In genomic region chr4:82431026-82431745, GRCh38 we compare ENCODE assay signal across 8 cellular contexts. TPM values are rescaled to one million over a fixed set of nuclear protein-coding genes. Genes with fewer than 3 reads are reported as not detected.
DNase-seq lines count a peak whose midpoint lies in the region; ATAC-seq, FAIRE-seq and TF ChIP-seq lines count a peak whose summit lies in the region.

No MANE protein-coding gene starts in this region.

- TF ChIP-seq CTCF in CD14-positive monocyte (IDR thresholded peaks at IDR 0.05), result no peak
- TF ChIP-seq CTCF in RWPE2 (IDR thresholded peaks at IDR 0.05; ENCODE audit: poor library complexity, severe bottlenecking), result no peak
- no peak for TF ChIP-seq CTCF in K562 (IDR thresholded peaks at IDR 0.05 in 2 of 3, conservative IDR thresholded peaks at IDR 0.05 in 1 of 3; ENCODE audit: insufficient read depth in 2 of 3, low read depth in 1 of 3, low read length in 3 of 3)
- TF ChIP-seq CTCF in kidney (IDR thresholded peaks at IDR 0.05; ENCODE audit: borderline replicate concordance, extremely low read depth, insufficient read depth), result no peak

- H3K4me3 Mint-ChIP-seq in CD14-positive monocyte, result peak overlapping the region; percentile 96 to 99

- ATAC-seq in GM21576 (IDR thresholded peaks at IDR 0.05; ENCODE audit: unreplicated experiment) (peak; percentile 11), RWPE2 (ENCODE audit: low read depth) (peak; percentile 12), K562 (peak; percentile 6)

- peak overlapping the region; percentile 90 for H3K27ac ChIP-seq in RWPE2 (ENCODE audit: poor library complexity, severe bottlenecking)
- peak overlapping the region; percentile 99 for H3K27ac ChIP-seq in K562 (ENCODE audit: extremely low read depth, low read depth, low read length)
- peak overlapping the region; percentile 85 to 97 for H3K27ac ChIP-seq in kidney (ENCODE audit: low read depth in 2 of 2, low read length in 2 of 2)

- peaks cover 32% of the 10 kb centered on the region for H3K4me1 ChIP-seq in RWPE2 (ENCODE audit: insufficient read depth, poor library complexity, severe bottlenecking)
- peaks cover 22 to 26% of the 10 kb centered on the region in 2 experiments; a peak in 4 of 5 replicates for H3K4me1 ChIP-seq in K562 (replicated peaks in 1 of 2; ENCODE audit: control insufficient read depth in 2 of 2, insufficient read depth in 2 of 2, low read length in 2 of 2)
- peaks cover 12 to 19% of the 10 kb centered on the region in 2 donors for H3K4me1 ChIP-seq in kidney (ENCODE audit: control insufficient read depth in 1 of 2, insufficient read depth in 1 of 2, low read depth in 1 of 2, low read length in 2 of 2)

- intact Hi-C loops in CD14-positive monocyte (cut with micrococcal nuclease) (loop anchor here (10.0 kb wide), 2 partner anchors 146 to 474 kb away; partner anchors contain the start of gene THAP9 (in 1 of the 2)), K562 (cut with micrococcal nuclease) (no loop called here), kidney (cut with DNase I) (no loop called here)

- peaks cover 0 to 2% (median 0%) of the 10 kb centered on the region in 7 donors for H3K9me3 Mint-ChIP-seq in CD14-positive monocyte

- TF ChIP-seq RAD21 in K562 (CRISPR knock-in tag; conservative IDR thresholded peaks at IDR 0.05 in 1 of 2, IDR thresholded peaks at IDR 0.05 in 1 of 2), result no peak

- peaks cover 44% of the 10 kb centered on the region for H3K4me1 Mint-ChIP-seq in CD14-positive monocyte

- FAIRE-seq in K562 (lab: Jason Lieb, UNC), result no peak
- no peak for FAIRE-seq in kidney (lab: Jason Lieb, UNC)

- H3K36me3 ChIP-seq in RWPE2 (ENCODE audit: low read depth), result peaks cover 40% of the 10 kb centered on the region
- H3K36me3 ChIP-seq in K562 (ENCODE audit: control insufficient read depth, insufficient read depth, low read length), result peaks cover 50% of the 10 kb centered on the region
- H3K36me3 ChIP-seq in kidney (ENCODE audit: control insufficient read depth in 1 of 2, insufficient read depth in 2 of 2, low read length in 2 of 2), result peaks cover 6 to 9% of the 10 kb centered on the region in 2 donors

- no peak for TF ChIP-seq POLR2A in K562 (conservative IDR thresholded peaks at IDR 0.05)

- peaks cover 26% of the 10 kb centered on the region for H4K20me1 ChIP-seq in K562 (replicated peaks; ENCODE audit: control insufficient read depth, insufficient read depth, low read length)

- peaks cover 21 to 37% of the 10 kb centered on the region in 2 donors for H3K36me3 Mint-ChIP-seq in CD14-positive monocyte

- in situ Hi-C loops in K562 (cut with MboI), result no loop called here
- in situ Hi-C loops in G401 (cut with HindIII; ENCODE audit: low sequenced_read_pairs), result no loop called here

- H3K9me3 ChIP-seq in RWPE2 (ENCODE audit: severe bottlenecking) (no peaks in the 10 kb centered on the region), K562 (replicated peaks; ENCODE audit: control insufficient read depth, insufficient read depth, low read depth, low read length) (0 out of 2 replicates have a peak, but pooled peaks cover 1% of the 10 kb centered on the region), kidney (ENCODE audit: control insufficient read depth in 1 of 2, low read length in 2 of 2) (no peaks in the 10 kb centered on the region)

- peak overlapping the region; percentile 87 for H2AFZ ChIP-seq in K562 (ENCODE audit: low read depth, low read length)

- H3K79me2 ChIP-seq in K562 (ENCODE audit: control insufficient read depth, insufficient read depth, low read length), result peaks cover 95% of the 10 kb centered on the region

- BruUV-seq in K562 (replicated peaks; lab: Mats Ljungman, UMichigan), result TSS peak; percentile 58

- WGBS in K562 (ENCODE audit: insufficient coverage, low coverage, missing lambda C conversion rate), result under 1% methylated on average over 27 of the region's 31 CpGs

- no peaks in the 10 kb centered on the region for H3K27me3 Mint-ChIP-seq in CD14-positive monocyte (ENCODE audit: low read depth in 3 of 3)

- peak overlapping the region; percentile 75 for H3K4me3 ChIP-seq in RWPE2 (ENCODE audit: severe bottlenecking)
- H3K4me3 ChIP-seq in K562, result peak overlapping the region; percentile 80
- peak overlapping the region; percentile 95 to 99 for H3K4me3 ChIP-seq in kidney (ENCODE audit: low read length in 2 of 2)

- peak overlapping the region; percentile 100 for H3K9ac ChIP-seq in K562 (ENCODE audit: insufficient read depth in 1 of 2, low read depth in 2 of 2, low read length in 2 of 2)
- H3K9ac ChIP-seq in kidney (ENCODE audit: low read length in 2 of 2), result peak overlapping the region; percentile 76 to 79

- H3K27me3 ChIP-seq in RWPE2 (ENCODE audit: insufficient read depth, poor library complexity, severe bottlenecking) (no peaks in the 10 kb centered on the region), K562 (ENCODE audit: control insufficient read depth in 2 of 2, insufficient read depth in 2 of 2, low read length in 2 of 2) (no peaks in the 10 kb centered on the region)

- H3K4me2 ChIP-seq in K562 (ENCODE audit: insufficient read depth, low read length), result peak overlapping the region; percentile 92

- POLR2A ChIA-PET in K562 (lab: Yijun Ruan, JAX), result interaction anchor here (0.9 to 1.8 kb wide), 2 partner anchors 9 to 16 kb away, joined by 3 to 8 read pairs; no protein-coding TSS in a partner anchor

- no peak for TF ChIP-seq EP300 in K562 (IDR thresholded peaks at IDR 0.05; ENCODE audit: low read length)

- DNase-seq in CD14-positive monocyte (ENCODE audit: low spot score) (no peak), RWPE2 (ENCODE audit: low spot score) (peak; percentile 61), K562 (ENCODE audit: extremely low read depth in 1 of 4, low spot score in 3 of 4) (peak in 3 of 4 experiments; percentile 21 to 25 (median 23)), kidney (peak; percentile 82), inferior parietal cortex (ENCODE audit: extremely low spot score) (no peak), G401 (ENCODE audit: low spot score) (no peak)
- peak; percentile 34 for DNase-seq in stimulated activated CD4-positive, alpha-beta T cell treated with anti-CD3 and anti-CD28 coated beads, Interleukin-4, amount 100 ng/mL, for 24 hours

- peak overlapping the region; percentile 93 to 97 (median 96) for H3K27ac Mint-ChIP-seq in CD14-positive monocyte

- no peaks in the 10 kb centered on the region for H3K9me1 ChIP-seq in K562 (ENCODE audit: control insufficient read depth, insufficient read depth, low read length)

- CTCF ChIA-PET in K562 (lab: Yijun Ruan, JAX; ENCODE audit: low intra/inter-chr PET ratio), result no interaction called here

RNA-seq across cellular contexts. Expression of gene ENOPH1, which starts 0.8 kb away (rescaled TPM):
- polyA plus RNA-seq in CD14-positive monocyte (10 to 100 TPM; 22.0 to 23.4 TPM), K562 (2011; rRNA removed) (21.0 and 29.8 TPM in 2 replicates), K562 (2014; fragmentation: Illumina TruSeq; extraction: Trizol) (59.8 and 66.5 TPM in 2 replicates), K562 (2014; fragmentation: Nextera tagmentation; extraction: Ambion mirVana) (10 to 100 TPM; 33.6 to 38.2 TPM), K562 (2014; rRNA removed) (48.9 and 58.7 TPM in 2 replicates), kidney (ENCODE audit: insufficient read depth, low read depth, low replicate concordance) (36.0 TPM)
- total RNA-seq in K562 (2011; cell fraction: chromatin; rRNA removed; ENCODE audit: low replicate concordance), result 7.4 and 14.2 TPM in 2 replicates
- 5.5 and 6.1 TPM in 2 replicates for total RNA-seq in K562 (2011; cell fraction: nucleolus; rRNA removed)
- 7.6 and 14.4 TPM in 2 replicates for total RNA-seq in K562 (2011; cell fraction: nucleoplasm; rRNA removed)
- total RNA-seq in K562 (2014; rRNA removed) (44.2 and 52.5 TPM in 2 replicates), K562 (2014; rRNA removed; fragmentation: Illumina TruSeq; extraction: Trizol) (70.4 and 71.4 TPM in 2 replicates), K562 (2015; rRNA removed; fragmentation: Illumina TruSeq; extraction: Trizol) (53.7 and 57.1 TPM in 2 replicates), K562 (2021) (51.0 and 51.4 TPM in 2 replicates), kidney (30.3 TPM)
- polyA plus RNA-seq in K562 (2011; cell fraction: cytosol; rRNA removed), result 13.2 and 15.4 TPM in 2 replicates
- 6.5 and 7.1 TPM in 2 replicates for polyA plus RNA-seq in K562 (2011; cell fraction: nucleus; rRNA removed)
- 38.2 and 48.5 TPM in 2 replicates for polyA plus RNA-seq in K562 (2012)
- 24.2 and 24.4 TPM in 2 replicates for polyA minus RNA-seq in K562 (2011; rRNA and poly(A)+ RNA removed)
- 9.9 and 10.2 TPM in 2 replicates for polyA minus RNA-seq in K562 (2011; cell fraction: cytosol; rRNA and poly(A)+ RNA removed)
- 5.3 and 5.9 TPM in 2 replicates for polyA minus RNA-seq in K562 (2011; cell fraction: nucleus; rRNA and poly(A)+ RNA removed)
- total RNA-seq in G401 (2014; rRNA removed; shearing (Covaris generic)), result 78.0 and 98.4 TPM in 2 replicates

RNA-seq across cellular contexts. Expression of gene HNRNPDL, which starts 0.9 kb away (rescaled TPM):
- 100 to 1,000 TPM in 1 of 2 donors, 10 to 100 TPM in 1; 89.8 to 112 TPM for polyA plus RNA-seq in CD14-positive monocyte
- total RNA-seq in K562 (2011; cell fraction: chromatin; rRNA removed; ENCODE audit: low replicate concordance), result 92.3 and 355 TPM in 2 replicates
- 64.7 and 75.9 TPM in 2 replicates for total RNA-seq in K562 (2011; cell fraction: nucleolus; rRNA removed)
- total RNA-seq in K562 (2011; cell fraction: nucleoplasm; rRNA removed), result 136 and 154 TPM in 2 replicates
- 278 and 351 TPM in 2 replicates for total RNA-seq in K562 (2014; rRNA removed)
- total RNA-seq in K562 (2014; rRNA removed; fragmentation: Illumina TruSeq; extraction: Trizol), result 389 and 475 TPM in 2 replicates
- total RNA-seq in K562 (2015; rRNA removed; fragmentation: Illumina TruSeq; extraction: Trizol), result 472 and 503 TPM in 2 replicates
- 296 and 315 TPM in 2 replicates for total RNA-seq in K562 (2021)
- polyA plus RNA-seq in K562 (2011; rRNA removed), result 185 and 257 TPM in 2 replicates
- 53.9 and 124 TPM in 2 replicates for polyA plus RNA-seq in K562 (2011; cell fraction: cytosol; rRNA removed)
- polyA plus RNA-seq in K562 (2011; cell fraction: nucleus; rRNA removed), result 287 and 487 TPM in 2 replicates
- 144 and 421 TPM in 2 replicates for polyA plus RNA-seq in K562 (2012)
- polyA plus RNA-seq in K562 (2014; fragmentation: Illumina TruSeq; extraction: Trizol), result 392 and 393 TPM in 2 replicates
- polyA plus RNA-seq in K562 (2014; fragmentation: Nextera tagmentation; extraction: Ambion mirVana), result 100 to 1,000 TPM; 243 to 299 TPM
- polyA plus RNA-seq in K562 (2014; rRNA removed), result 555 and 652 TPM in 2 replicates
- polyA minus RNA-seq in K562 (2011; rRNA and poly(A)+ RNA removed), result 151 and 158 TPM in 2 replicates
- 67.0 and 67.9 TPM in 2 replicates for polyA minus RNA-seq in K562 (2011; cell fraction: cytosol; rRNA and poly(A)+ RNA removed)
- 82.9 and 155 TPM in 2 replicates for polyA minus RNA-seq in K562 (2011; cell fraction: nucleus; rRNA and poly(A)+ RNA removed)
- 263 TPM for total RNA-seq in kidney
- 135 TPM for polyA plus RNA-seq in kidney (ENCODE audit: insufficient read depth, low read depth, low replicate concordance)
- 254 and 315 TPM in 2 replicates for total RNA-seq in G401 (2014; rRNA removed; shearing (Covaris generic))

RNA-seq across cellular contexts. Expression of gene HNRNPD, which starts 57.4 kb away (rescaled TPM):
- 100 to 1,000 TPM in 1 of 2 donors, 10 to 100 TPM in 1; 97.6 to 149 TPM for polyA plus RNA-seq in CD14-positive monocyte
- total RNA-seq in K562 (2011; cell fraction: chromatin; rRNA removed; ENCODE audit: low replicate concordance), result 121 and 345 TPM in 2 replicates
- total RNA-seq in K562 (2011; cell fraction: nucleolus; rRNA removed), result 98.2 and 123 TPM in 2 replicates
- total RNA-seq in K562 (2011; cell fraction: nucleoplasm; rRNA removed), result 163 and 222 TPM in 2 replicates
- 157 and 160 TPM in 2 replicates for total RNA-seq in K562 (2014; rRNA removed)
- 98.8 and 120 TPM in 2 replicates for total RNA-seq in K562 (2014; rRNA removed; fragmentation: Illumina TruSeq; extraction: Trizol)
- 135 and 147 TPM in 2 replicates for total RNA-seq in K562 (2015; rRNA removed; fragmentation: Illumina TruSeq; extraction: Trizol)
- 346 and 422 TPM in 2 replicates for total RNA-seq in K562 (2021)
- 92.4 and 129 TPM in 2 replicates for polyA plus RNA-seq in K562 (2011; rRNA removed)
- 36.9 and 58.0 TPM in 2 replicates for polyA plus RNA-seq in K562 (2011; cell fraction: cytosol; rRNA removed)
- 162 and 252 TPM in 2 replicates for polyA plus RNA-seq in K562 (2011; cell fraction: nucleus; rRNA removed)
- 291 and 588 TPM in 2 replicates for polyA plus RNA-seq in K562 (2012)
- 851 and 955 TPM in 2 replicates for polyA plus RNA-seq in K562 (2014; fragmentation: Illumina TruSeq; extraction: Trizol)
- 100 to 1,000 TPM; 152 to 187 TPM for polyA plus RNA-seq in K562 (2014; fragmentation: Nextera tagmentation; extraction: Ambion mirVana)
- 307 and 442 TPM in 2 replicates for polyA plus RNA-seq in K562 (2014; rRNA removed)
- 51.2 and 75.0 TPM in 2 replicates for polyA minus RNA-seq in K562 (2011; rRNA and poly(A)+ RNA removed)
- polyA minus RNA-seq in K562 (2011; cell fraction: cytosol; rRNA and poly(A)+ RNA removed), result 73.1 and 75.2 TPM in 2 replicates
- polyA minus RNA-seq in K562 (2011; cell fraction: nucleus; rRNA and poly(A)+ RNA removed), result 54.7 and 85.6 TPM in 2 replicates
- 177 TPM for total RNA-seq in kidney
- polyA plus RNA-seq in kidney (ENCODE audit: insufficient read depth, low read depth, low replicate concordance), result 120 TPM
- total RNA-seq in G401 (2014; rRNA removed; shearing (Covaris generic)), result 63.4 and 86.4 TPM in 2 replicates

Comparison
In these comparisons a context has a peak if more than half of its experiments do, and no peak if none do; other contexts are left out.
1. DNase-seq: peak in RWPE2 (single experiment), K562 (3 of 4), kidney (single experiment) and stimulated activated CD4-positive, alpha-beta T cell treated with anti-CD3 and anti-CD28 coated beads, Interleukin-4, amount 100 ng/mL, for 24 hours (single experiment); none in CD14-positive monocyte (single experiment), inferior parietal cortex (single experiment) and G401 (single experiment).
2. intact Hi-C loops: an anchor here in CD14-positive monocyte (10.0 kb wide); none called in K562 and kidney.
3. Peak in every context shown above with its lines, with median percentiles within 50 percentile points of each other: ATAC-seq, H3K27ac ChIP-seq and H3K4me3 ChIP-seq.